6 cellular contexts compared by ENCODE assay signal in the genomic region with DNA sequence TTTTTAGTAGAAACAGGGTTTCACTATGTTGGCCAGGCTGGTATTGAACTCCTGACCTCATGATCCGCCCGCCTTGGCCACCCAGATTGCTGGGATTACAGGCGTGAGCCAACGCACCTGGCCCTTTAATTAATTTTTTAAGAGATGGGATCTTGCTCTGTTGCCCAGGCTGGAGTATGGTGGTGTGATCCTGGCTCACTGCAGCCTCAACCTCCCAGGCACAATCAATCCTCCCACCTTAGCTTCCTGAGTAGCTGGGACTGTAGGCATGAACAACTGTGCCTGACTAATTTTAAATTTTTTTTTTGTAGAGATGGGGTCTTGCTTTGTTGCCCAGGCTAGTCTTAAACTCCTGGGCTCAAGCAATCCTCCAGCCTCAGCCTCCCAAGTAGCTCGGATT. TPM values are rescaled to one million over a fixed set of nuclear protein-coding genes. Genes with fewer than 3 reads are reported as not detected.
A peak's percentile ranks its signal among the peaks of the same experiment; 100 is the strongest.
DNase-seq lines count a peak whose midpoint lies in the region; ATAC-seq, FAIRE-seq and TF ChIP-seq lines count a peak whose summit lies in the region.
"Not testable (repeated sequence)": the region's sequence is repeated elsewhere in the genome, so short reads cannot be mapped to it uniquely, and the experiment has no call there.

No MANE protein-coding gene starts in this region.

- not testable (repeated sequence) for H4K20me1 ChIP-seq in PC-3 (ENCODE audit: low read length); HepG2 (ENCODE audit: insufficient read depth, low read length)

- H3K4me2 ChIP-seq in PC-3 (ENCODE audit: low read length): peak overlapping the region; percentile 22
- H3K4me2 ChIP-seq in HepG2 (ENCODE audit: low read depth, low read length): not testable (repeated sequence)

- not testable (repeated sequence) for H3K36me3 ChIP-seq in PC-3 (ENCODE audit: low read depth, low read length); RWPE2 (ENCODE audit: low read depth); colonic mucosa; HepG2 (replicated peaks in 1 of 2; ENCODE audit: control insufficient read depth in 1 of 2, insufficient read depth in 2 of 2, low read length in 2 of 2); upper lobe of right lung

- FAIRE-seq in HepG2 (lab: Jason Lieb, UNC): not testable (repeated sequence)

- DNase-seq in PC-3; RWPE2 (ENCODE audit: low spot score); colonic mucosa; HepG2 (ENCODE audit: low spot score): not testable (repeated sequence)
- DNase-seq in activated effector memory CD4-positive, alpha-beta T cell treated with anti-CD3 and anti-CD28 coated beads, Interleukin-2, amount 50 U/mL, for 16 hours: peak; percentile 6
- peak; percentile 34 for DNase-seq in upper lobe of right lung

- H3K27ac ChIP-seq in PC-3 (ENCODE audit: low read length) (peak overlapping the region; percentile 97), RWPE2 (ENCODE audit: poor library complexity, severe bottlenecking) (peak overlapping the region; percentile 30), colonic mucosa (peak overlapping the region; percentile 67)
- not testable (repeated sequence) for H3K27ac ChIP-seq in HepG2 (ENCODE audit: extremely low read length, insufficient read depth, low read length); upper lobe of right lung

- intact Hi-C loops in PC-3 (cut with micrococcal nuclease); colonic mucosa (cut with DNase I); HepG2 (cut with micrococcal nuclease; ENCODE audit: unreplicated experiment); upper lobe of right lung (cut with DNase I): not testable (repeated sequence)

- H3K27me3 ChIP-seq in PC-3 (ENCODE audit: low read length); RWPE2 (ENCODE audit: insufficient read depth, poor library complexity, severe bottlenecking); colonic mucosa; HepG2 (ENCODE audit: control insufficient read depth in 1 of 2, insufficient read depth in 2 of 2, low read length in 2 of 2); upper lobe of right lung: not testable (repeated sequence)

- not testable (repeated sequence) for TF ChIP-seq CTCF in PC-3 (conservative IDR thresholded peaks at IDR 0.05; ENCODE audit: low read depth, low read length); RWPE2 (IDR thresholded peaks at IDR 0.05; ENCODE audit: poor library complexity, severe bottlenecking); colonic mucosa (IDR thresholded peaks at IDR 0.05); HepG2 (CRISPR knock-in tag; IDR thresholded peaks at IDR 0.05); upper lobe of right lung (IDR thresholded peaks at IDR 0.05)

- BruUV-seq in PC-3 (replicated peaks; lab: Mats Ljungman, UMichigan); HepG2 (replicated peaks; lab: Mats Ljungman, UMichigan): not testable (repeated sequence)

- not testable (repeated sequence) for H3K9me3 ChIP-seq in PC-3 (ENCODE audit: low read length); RWPE2 (ENCODE audit: severe bottlenecking); colonic mucosa; HepG2 (ENCODE audit: low read length); upper lobe of right lung

- H3K9me2 ChIP-seq in PC-3 (replicated peaks; ENCODE audit: low read length): not testable (repeated sequence)

- H3K9ac ChIP-seq in PC-3 (ENCODE audit: low read length): peak overlapping the region; percentile 85
- H3K9ac ChIP-seq in colonic mucosa (ENCODE audit: low read depth in 2 of 2, low read length in 2 of 2); HepG2 (ENCODE audit: insufficient read depth, low read depth, low read length): not testable (repeated sequence)

- H3K4me1 ChIP-seq in PC-3 (ENCODE audit: insufficient read depth, low read length) (peaks cover 30% of the 10 kb centered on the region), RWPE2 (ENCODE audit: insufficient read depth, poor library complexity, severe bottlenecking) (peaks cover 19% of the 10 kb centered on the region), HepG2 (ENCODE audit: insufficient read depth, low read length) (peaks cover 85% of the 10 kb centered on the region)
- H3K4me1 ChIP-seq in colonic mucosa, upper lobe of right lung: not testable (repeated sequence)

- 99% methylated on average over 5 of the region's 5 CpGs for WGBS in HepG2 (ENCODE audit: low lambda C conversion rate)

- not testable (repeated sequence) for TF ChIP-seq EP300 in HepG2 (IDR thresholded peaks at IDR 0.05; ENCODE audit: low read depth in 2 of 2, low read length in 2 of 2); HepG2 (CRISPR knock-in tag; IDR thresholded peaks at IDR 0.05; ENCODE audit: borderline replicate concordance)

- ATAC-seq in PC-3; RWPE2 (ENCODE audit: low read depth); HepG2; upper lobe of right lung: not testable (repeated sequence)

- H3F3A ChIP-seq in PC-3 (ENCODE audit: low read length, unreplicated experiment): not testable (repeated sequence)

- POLR2A ChIA-PET in PC-3 (lab: Charles Lee; ENCODE audit: unreplicated experiment): interaction anchor here (1.6 kb wide), 1 partner anchor 12 kb away, joined by 8 read pairs; the partner anchor contains the start of gene DUSP1
- POLR2A ChIA-PET in HepG2 (lab: Yijun Ruan, JAX): interaction anchor here (0.8 to 1.2 kb wide), 4 partner anchors 11 to 24 kb away, joined by 3 to 5 read pairs (median 4); no protein-coding TSS in a partner anchor

- in situ Hi-C loops in HepG2 (cut with HindIII; ENCODE audit: extremely low pct_ligation_motif_present, low pct_unique_long_range_greater_than_20kb): not testable (repeated sequence)

- CTCF ChIA-PET in PC-3 (lab: Charles Lee); HepG2 (lab: Yijun Ruan, JAX; ENCODE audit: low intra/inter-chr PET ratio, low total read pairs): not testable (repeated sequence)

- not testable (repeated sequence) for H2AFZ ChIP-seq in PC-3 (ENCODE audit: low read length); HepG2 (ENCODE audit: low read length)

- not testable (repeated sequence) for TF ChIP-seq RAD21 in HepG2 (CRISPR knock-in tag; IDR thresholded peaks at IDR 0.05)

- TF ChIP-seq POLR2A in HepG2 (IDR thresholded peaks at IDR 0.05; ENCODE audit: insufficient read depth in 1 of 2, low read depth in 2 of 2, low read length in 2 of 2): not testable (repeated sequence)

- H3K79me2 ChIP-seq in PC-3 (ENCODE audit: low read length); HepG2 (ENCODE audit: insufficient read depth, low read length): not testable (repeated sequence)

- not testable (repeated sequence) for H3K4me3 ChIP-seq in PC-3 (ENCODE audit: low read length); RWPE2 (ENCODE audit: severe bottlenecking); colonic mucosa; HepG2 (replicated peaks in 1 of 3; ENCODE audit: insufficient read depth in 1 of 3, low read depth in 2 of 3, low read length in 3 of 3); upper lobe of right lung

RNA-seq across cellular contexts. Expression of gene DUSP1, which starts 12.3 kb away (rescaled TPM):
- total RNA-seq in PC-3 (2014; rRNA removed) (522 and 586 TPM in 2 replicates), colonic mucosa (100 to 1,000 TPM in 1 of 2 donors, 10 to 100 TPM in 1; 61.7 to 102 TPM), HepG2 (2016; rRNA removed; fragmentation: Illumina TruSeq; extraction: Trizol) (18.0 and 27.1 TPM in 2 replicates), upper lobe of right lung (382 TPM)
- 7.1 and 7.8 TPM in 2 replicates for total RNA-seq in HepG2 (2016; cell fraction: cytosol; rRNA removed; fragmentation: Illumina TruSeq; extraction: Trizol; ENCODE audit: low read depth)
- total RNA-seq in HepG2 (2016; cell fraction: insoluble cytoplasmic fraction; rRNA removed; fragmentation: Illumina TruSeq; extraction: Trizol): 15.8 and 29.9 TPM in 2 replicates
- 14.2 and 16.6 TPM in 2 replicates for total RNA-seq in HepG2 (2016; cell fraction: membrane; rRNA removed; fragmentation: Illumina TruSeq; extraction: Trizol)
- 53.7 and 56.5 TPM in 2 replicates for total RNA-seq in HepG2 (2016; cell fraction: nucleus; rRNA removed; fragmentation: Illumina TruSeq; extraction: Trizol)
- 55.5 and 79.2 TPM in 2 replicates for polyA plus RNA-seq in HepG2 (2011; rRNA removed)
- 59.1 and 69.7 TPM in 2 replicates for polyA plus RNA-seq in HepG2 (2011; cell fraction: cytosol; rRNA removed)
- 85.1 and 113 TPM in 2 replicates for polyA plus RNA-seq in HepG2 (2011; cell fraction: nucleus; rRNA removed)
- polyA plus RNA-seq in HepG2 (2012): 48.1 and 56.6 TPM in 2 replicates
- 4.7 and 6.0 TPM in 2 replicates for polyA plus RNA-seq in HepG2 (2016; cell fraction: cytosol; fragmentation: Illumina TruSeq; extraction: Trizol; ENCODE audit: low read depth)
- 17.2 and 23.0 TPM in 2 replicates for polyA plus RNA-seq in HepG2 (2016; cell fraction: insoluble cytoplasmic fraction; fragmentation: Illumina TruSeq; extraction: Trizol; ENCODE audit: low read depth)
- polyA plus RNA-seq in HepG2 (2016; cell fraction: membrane; fragmentation: Illumina TruSeq; extraction: Trizol; ENCODE audit: low read depth): 9.3 and 9.4 TPM in 2 replicates
- polyA plus RNA-seq in HepG2 (2016; cell fraction: nucleus; fragmentation: Illumina TruSeq; extraction: Trizol; ENCODE audit: insufficient read depth, low read depth): 63.2 and 85.8 TPM in 2 replicates
- 142 and 198 TPM in 2 replicates for polyA minus RNA-seq in HepG2 (2011; rRNA and poly(A)+ RNA removed; ENCODE audit: low replicate concordance)
- 72.5 and 80.5 TPM in 2 replicates for polyA minus RNA-seq in HepG2 (2011; cell fraction: cytosol; rRNA and poly(A)+ RNA removed)
- 95.3 and 131 TPM in 2 replicates for polyA minus RNA-seq in HepG2 (2011; cell fraction: nucleus; rRNA and poly(A)+ RNA removed)

RNA-seq across cellular contexts. Expression of gene ERGIC1, which starts 50.7 kb away (rescaled TPM):
- total RNA-seq in PC-3 (2014; rRNA removed) (124 and 148 TPM in 2 replicates), colonic mucosa (100 to 1,000 TPM; 173 to 191 TPM), HepG2 (2016; rRNA removed; fragmentation: Illumina TruSeq; extraction: Trizol) (56.6 and 78.5 TPM in 2 replicates), upper lobe of right lung (186 TPM)
- 56.7 and 59.9 TPM in 2 replicates for total RNA-seq in HepG2 (2016; cell fraction: cytosol; rRNA removed; fragmentation: Illumina TruSeq; extraction: Trizol; ENCODE audit: low read depth)
- total RNA-seq in HepG2 (2016; cell fraction: insoluble cytoplasmic fraction; rRNA removed; fragmentation: Illumina TruSeq; extraction: Trizol): 51.2 and 75.8 TPM in 2 replicates
- 144 and 156 TPM in 2 replicates for total RNA-seq in HepG2 (2016; cell fraction: membrane; rRNA removed; fragmentation: Illumina TruSeq; extraction: Trizol)
- 57.0 and 67.0 TPM in 2 replicates for total RNA-seq in HepG2 (2016; cell fraction: nucleus; rRNA removed; fragmentation: Illumina TruSeq; extraction: Trizol)
- polyA plus RNA-seq in HepG2 (2011; rRNA removed): 184 and 205 TPM in 2 replicates
- 216 and 224 TPM in 2 replicates for polyA plus RNA-seq in HepG2 (2011; cell fraction: cytosol; rRNA removed)
- polyA plus RNA-seq in HepG2 (2011; cell fraction: nucleus; rRNA removed): 121 and 137 TPM in 2 replicates
- polyA plus RNA-seq in HepG2 (2012): 145 and 175 TPM in 2 replicates
- polyA plus RNA-seq in HepG2 (2016; cell fraction: cytosol; fragmentation: Illumina TruSeq; extraction: Trizol; ENCODE audit: low read depth): 87.6 and 105 TPM in 2 replicates
- 71.8 and 81.7 TPM in 2 replicates for polyA plus RNA-seq in HepG2 (2016; cell fraction: insoluble cytoplasmic fraction; fragmentation: Illumina TruSeq; extraction: Trizol; ENCODE audit: low read depth)
- polyA plus RNA-seq in HepG2 (2016; cell fraction: membrane; fragmentation: Illumina TruSeq; extraction: Trizol; ENCODE audit: low read depth): 183 and 185 TPM in 2 replicates
- polyA plus RNA-seq in HepG2 (2016; cell fraction: nucleus; fragmentation: Illumina TruSeq; extraction: Trizol; ENCODE audit: insufficient read depth, low read depth): 94.6 and 95.4 TPM in 2 replicates
- polyA minus RNA-seq in HepG2 (2011; rRNA and poly(A)+ RNA removed; ENCODE audit: low replicate concordance): 179 and 302 TPM in 2 replicates
- 60.3 and 74.0 TPM in 2 replicates for polyA minus RNA-seq in HepG2 (2011; cell fraction: cytosol; rRNA and poly(A)+ RNA removed)
- polyA minus RNA-seq in HepG2 (2011; cell fraction: nucleus; rRNA and poly(A)+ RNA removed): 85.1 and 89.6 TPM in 2 replicates
